In genomic region chr2:126656311-126657145, GRCh38 we compare ENCODE assay signal across 8 cellular contexts. TPM values are rescaled to one million over a fixed set of nuclear protein-coding genes. Genes with fewer than 3 reads are reported as not detected.
DNase-seq lines count a peak whose midpoint lies in the region; ATAC-seq and TF ChIP-seq lines count a peak whose summit lies in the region.

No MANE protein-coding gene starts in this region.

- H3K4me1 Mint-ChIP-seq in glutamatergic neuron (ENCODE audit: low read depth, unreplicated experiment) = peaks cover 9% of the 10 kb centered on the region

- H3K4me3 Mint-ChIP-seq in glutamatergic neuron (ENCODE audit: unreplicated experiment) = peak overlapping the region; percentile 87

- H3K9me3 Mint-ChIP-seq in glutamatergic neuron (ENCODE audit: unreplicated experiment) = peaks cover 5% of the 10 kb centered on the region

- H3K36me3 Mint-ChIP-seq in glutamatergic neuron (ENCODE audit: unreplicated experiment) = no peaks in the 10 kb centered on the region

- peak; percentile 16 for ATAC-seq in GM21825 (IDR thresholded peaks at IDR 0.05; ENCODE audit: unreplicated experiment)

- intact Hi-C loops in posterior vena cava (cut with DNase I) = loop anchor here in 1 of 2 donors (10.0 kb wide), 1 partner anchor 408 kb away; no protein-coding TSS in a partner anchor

- DNase-seq in ELF-1 (ENCODE audit: low read depth, low spot score) (peak; percentile 67), LHCN-M2 (ENCODE audit: low read depth) (peak; percentile 44), activated gamma-delta T cell treated with Interleukin-2 at 50 U/mL for 16 hours (peak; percentile 21), glutamatergic neuron (peak; percentile 43), posterior vena cava (ENCODE audit: low spot score) (peak; percentile 85), SHP77 (lab: John Stamatoyannopoulos, UW) (no peak), NCI-H187 (lab: John Stamatoyannopoulos, UW) (no peak)

- H3K27me3 Mint-ChIP-seq in glutamatergic neuron (ENCODE audit: unreplicated experiment) = peaks cover 5% of the 10 kb centered on the region

- TF ChIP-seq CTCF in glutamatergic neuron (IDR thresholded peaks at IDR 0.05; ENCODE audit: partially characterized antibody, unreplicated experiment) = no peak

- H3K27ac Mint-ChIP-seq in glutamatergic neuron (ENCODE audit: unreplicated experiment) = peak overlapping the region; percentile 33

RNA-seq across cellular contexts. Expression of gene GYPC, which starts 0.6 kb away (rescaled TPM):
- 38.4 and 60.9 TPM in 2 replicates for total RNA-seq in LHCN-M2 (2014; rRNA removed)
- 101 TPM for polyA plus RNA-seq in LHCN-M2 (2012)
- 2.0 TPM for total RNA-seq in glutamatergic neuron (ENCODE audit: unreplicated experiment)
- 100 to 1,000 TPM; 107 to 115 TPM for total RNA-seq in posterior vena cava

Comparison
In these comparisons a context has a peak if more than half of its experiments do, and no peak if none do; other contexts are left out.
1. DNase-seq: peak in ELF-1 (single experiment), LHCN-M2 (single experiment), activated gamma-delta T cell treated with Interleukin-2 at 50 U/mL for 16 hours (single experiment), glutamatergic neuron (single experiment) and posterior vena cava (single experiment); none in SHP77 (0 of 2) and NCI-H187 (0 of 2).
2. RNA of gene GYPC, which starts 0.6 kb away (total RNA-seq): 107 to 115 TPM in posterior vena cava and 38.4 to 60.9 TPM in LHCN-M2; 2.0 TPM in glutamatergic neuron (single experiment); every median in the first group is over 10 times any median in the second.